ENCODE assay signal across 8 cellular contexts in the genomic region with DNA sequence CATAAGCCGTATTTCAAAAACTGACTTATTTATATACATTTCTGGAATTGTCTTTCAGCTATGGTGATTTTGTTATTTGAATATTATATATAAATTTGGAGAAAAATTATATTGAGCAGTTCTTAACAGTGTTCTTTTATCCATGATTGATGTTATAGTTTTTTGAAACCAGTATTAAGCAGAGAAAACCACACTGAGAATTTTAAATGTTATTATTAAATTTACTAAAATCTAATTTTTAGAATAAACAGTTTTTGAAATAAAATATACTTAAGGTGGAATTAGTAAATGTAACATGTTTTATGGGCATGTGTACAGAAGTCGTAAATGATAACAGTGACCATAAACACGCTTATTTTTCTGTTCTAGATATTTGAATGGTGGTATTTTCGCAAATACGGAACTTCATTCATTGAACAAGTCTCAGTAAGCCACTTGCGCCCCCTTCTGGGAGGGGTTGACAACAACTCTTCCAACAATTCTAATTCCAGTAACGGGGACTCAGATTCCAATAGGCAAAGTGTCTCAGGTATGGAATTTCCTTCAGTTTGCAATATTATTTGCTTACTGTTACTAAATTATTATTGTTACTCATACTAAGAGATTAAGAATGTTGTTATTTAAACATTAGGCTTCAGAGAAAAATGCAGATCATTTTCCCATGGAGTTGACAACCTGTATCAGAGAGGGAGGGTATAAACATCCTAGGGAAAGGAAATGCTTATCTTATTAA.
DNase-seq lines count a peak whose midpoint lies in the region; ATAC-seq and TF ChIP-seq lines count a peak whose summit lies in the region.

No MANE protein-coding gene starts in this region.

- H3K4me3 ChIP-seq in GM23338 (peak overlapping the region; percentile 34), right lobe of liver (no peak overlapping the region)

- no peak for TF ChIP-seq POLR2A in right lobe of liver (IDR thresholded peaks at IDR 0.05)

- intact Hi-C loops in activated CD4-positive, alpha-beta T cell treated with anti-CD3 and anti-CD28 coated beads for 36 hours (cut with DNase I, micrococcal nuclease): loop anchor here (1.0 to 2.0 kb wide), 5 partner anchors 109 to 189 kb away; no protein-coding TSS in a partner anchor
- intact Hi-C loops in right lobe of liver (cut with DNase I): loop anchor here (10.0 kb wide), 2 partner anchors 125 to 135 kb away; no protein-coding TSS in a partner anchor

- CTCF ChIA-PET in activated CD4-positive, alpha-beta T cell treated with anti-CD3 and anti-CD28 coated beads for 36 hours (lab: Charles Lee): interaction anchor here (0.7 to 10.9 kb wide), 20 partner anchors 8 to 229 kb away, joined by 3 to 213 read pairs (median 3); a partner anchor contains a TSS

- no peaks in the 10 kb centered on the region for H3K9me2 ChIP-seq in GM23338 (ENCODE audit: insufficient read depth)

- WGBS in right lobe of liver (ENCODE audit: insufficient coverage, low coverage, low lambda C conversion rate, missing lambda C conversion rate): 11% methylated on average over 7 of the region's 7 CpGs

- H3K4me3 Mint-ChIP-seq in GM23338: peak overlapping the region; percentile 57; the same call in 2 of the 3 replicates
- H3K4me3 Mint-ChIP-seq in activated CD4-positive, alpha-beta T cell treated with anti-CD3 and anti-CD28 coated beads for 36 hours: no peak overlapping the region

- no peaks in the 10 kb centered on the region for H3K27me3 Mint-ChIP-seq in GM23338 (ENCODE audit: insufficient read depth, low read depth, poor library complexity)
- no peaks in the 10 kb centered on the region for H3K27me3 Mint-ChIP-seq in activated CD4-positive, alpha-beta T cell treated with anti-CD3 and anti-CD28 coated beads for 36 hours

- H3K27me3 ChIP-seq in GM23338 (ENCODE audit: insufficient read depth): no peaks in the 10 kb centered on the region
- no peaks in the 10 kb centered on the region for H3K27me3 ChIP-seq in right lobe of liver

- ATAC-seq in GM23338 (peak; percentile 60; the same call in 2 of the 3 replicates), right lobe of liver (peak; percentile 77 to 89 (median 86)), GM21447 (IDR thresholded peaks at IDR 0.05; ENCODE audit: unreplicated experiment) (no peak)
- ATAC-seq in activated CD4-positive, alpha-beta T cell treated with anti-CD3 and anti-CD28 coated beads for 36 hours: no peak

- no peaks in the 10 kb centered on the region for H3F3A ChIP-seq in GM23338 (replicated peaks; ENCODE audit: low read depth)

- no peaks in the 10 kb centered on the region for H3K79me2 ChIP-seq in GM23338 (replicated peaks; ENCODE audit: insufficient read depth)

- H4K20me1 ChIP-seq in GM23338 (replicated peaks; ENCODE audit: insufficient read depth): no peaks in the 10 kb centered on the region

- H3K9me3 Mint-ChIP-seq in GM23338: no peaks in the 10 kb centered on the region
- no peaks in the 10 kb centered on the region for H3K9me3 Mint-ChIP-seq in activated CD4-positive, alpha-beta T cell treated with anti-CD3 and anti-CD28 coated beads for 36 hours (ENCODE audit: low read depth)

- no peaks in the 10 kb centered on the region for H3K36me3 ChIP-seq in GM23338 (ENCODE audit: insufficient read depth)
- no peaks in the 10 kb centered on the region for H3K36me3 ChIP-seq in right lobe of liver

- H3K4me1 Mint-ChIP-seq in GM23338: peaks cover 31% of the 10 kb centered on the region
- peaks cover under 1% of the 10 kb centered on the region for H3K4me1 Mint-ChIP-seq in activated CD4-positive, alpha-beta T cell treated with anti-CD3 and anti-CD28 coated beads for 36 hours

- DNase-seq in GM23338 (ENCODE audit: low spot score) (peak; percentile 90), NCI-H2171 treated with DMSO at 0.1 percent for 48 hours (lab: John Stamatoyannopoulos, UW) (peak; percentile 54), dedifferentiated amniotic fluid mesenchymal stem cell (ENCODE audit: extremely low spot score) (peak; percentile 80), right lobe of liver (peak; percentile 68 to 80 (median 77))
- peak; percentile 87 for DNase-seq in activated CD4-positive, alpha-beta T cell treated with anti-CD3 and anti-CD28 coated beads for 36 hours
- peak; percentile 44 to 73 (median 65) for DNase-seq in stimulated activated CD4-positive, alpha-beta T cell treated with anti-CD3 and anti-CD28 coated beads, TNF-alpha, amount 100 ng/mL, for 48 hours (ENCODE audit: low read depth in 3 of 3)

- H3K27ac ChIP-seq in C4-2B (no peak overlapping the region), GM23338 (ENCODE audit: low read depth) (no peak overlapping the region), right lobe of liver (no peak overlapping the region)

- H3K9me3 ChIP-seq in right lobe of liver: no peaks in the 10 kb centered on the region

- peak overlapping the region; percentile 72 for H3K4me2 ChIP-seq in GM23338

- POLR2A ChIA-PET in activated CD4-positive, alpha-beta T cell treated with anti-CD3 and anti-CD28 coated beads for 36 hours (lab: Charles Lee): no interaction called here

- peaks cover 22% of the 10 kb centered on the region for H3K4me1 ChIP-seq in GM23338 (ENCODE audit: insufficient read depth)
- peaks cover 0 to 6% (median 2%) of the 10 kb centered on the region in 4 donors for H3K4me1 ChIP-seq in right lobe of liver

- no peak overlapping the region for H3K27ac Mint-ChIP-seq in GM23338
- no peak overlapping the region for H3K27ac Mint-ChIP-seq in activated CD4-positive, alpha-beta T cell treated with anti-CD3 and anti-CD28 coated beads for 36 hours

- H2AFZ ChIP-seq in GM23338: no peak overlapping the region

- no peaks in the 10 kb centered on the region for H3K36me3 Mint-ChIP-seq in GM23338 (ENCODE audit: low read depth)
- peaks cover 3% of the 10 kb centered on the region for H3K36me3 Mint-ChIP-seq in activated CD4-positive, alpha-beta T cell treated with anti-CD3 and anti-CD28 coated beads for 36 hours (ENCODE audit: low read depth)

- TF ChIP-seq CTCF in C4-2B (conservative IDR thresholded peaks at IDR 0.05) (peak; percentile 97), GM23338 (conservative IDR thresholded peaks at IDR 0.05; ENCODE audit: low read depth in 2 of 2) (peak; percentile 94 to 95), right lobe of liver (IDR thresholded peaks at IDR 0.05) (peak; percentile 87 to 90 (median 88))

TF ChIP-seq in GM23338, 12 proteins besides CTCF, POLR2A, EP300 and RAD21 (continues in another document):
- TF ChIP-seq ZNF114 (CRISPR knock-in tag; IDR thresholded peaks at IDR 0.05) (no peak), JUNB (IDR thresholded peaks at IDR 0.05; ENCODE audit: unreplicated experiment) (no peak), POLR2AphosphoS5 (IDR thresholded peaks at IDR 0.05; ENCODE audit: low read depth) (no peak), CREB1 (CRISPR knock-in tag; IDR thresholded peaks at IDR 0.05; ENCODE audit: low read depth) (no peak), EZH2 (IDR thresholded peaks at IDR 0.05; ENCODE audit: low read depth, unreplicated experiment) (no peak)
- TF ChIP-seq, protein P1, sequence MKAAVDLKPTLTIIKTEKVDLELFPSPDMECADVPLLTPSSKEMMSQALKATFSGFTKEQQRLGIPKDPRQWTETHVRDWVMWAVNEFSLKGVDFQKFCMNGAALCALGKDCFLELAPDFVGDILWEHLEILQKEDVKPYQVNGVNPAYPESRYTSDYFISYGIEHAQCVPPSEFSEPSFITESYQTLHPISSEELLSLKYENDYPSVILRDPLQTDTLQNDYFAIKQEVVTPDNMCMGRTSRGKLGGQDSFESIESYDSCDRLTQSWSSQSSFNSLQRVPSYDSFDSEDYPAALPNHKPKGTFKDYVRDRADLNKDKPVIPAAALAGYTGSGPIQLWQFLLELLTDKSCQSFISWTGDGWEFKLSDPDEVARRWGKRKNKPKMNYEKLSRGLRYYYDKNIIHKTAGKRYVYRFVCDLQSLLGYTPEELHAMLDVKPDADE (IDR thresholded peaks at IDR 0.05): no peak

Comparison
In these comparisons a context has a peak if more than half of its experiments do, and no peak if none do; other contexts are left out.
1. ATAC-seq: peak in GM23338 (single experiment) and right lobe of liver (4 of 4); none in activated CD4-positive, alpha-beta T cell treated with anti-CD3 and anti-CD28 coated beads for 36 hours (single experiment) and GM21447 (single experiment).
2. Peak in every context shown above with its lines, with median percentiles within 50 percentile points of each other: CTCF ChIP-seq and DNase-seq.